Comparison of ENCODE assay signal across 1 cellular context in the genomic region with DNA sequence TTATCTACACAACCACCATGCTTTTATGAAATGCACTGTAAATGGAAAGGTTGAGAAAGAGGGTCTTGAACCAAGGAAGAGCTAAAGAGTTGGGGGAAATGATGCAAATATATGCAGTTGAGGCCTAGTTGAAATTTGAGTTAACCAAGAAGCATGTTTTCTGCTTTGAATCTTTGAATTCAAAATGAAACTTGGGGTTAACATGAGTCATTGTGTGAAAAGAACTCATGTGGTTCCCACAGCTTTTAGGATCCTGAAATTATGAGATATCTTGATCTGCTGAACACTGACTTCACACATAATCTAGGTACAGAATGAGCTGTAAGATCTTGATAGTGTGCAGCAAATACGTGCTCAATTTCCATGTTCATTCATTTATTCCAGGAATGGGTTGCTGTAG.
TF ChIP-seq lines count a peak whose summit lies in the region.

No MANE protein-coding gene starts in this region.

TF ChIP-seq in GM12878, 131 proteins besides CTCF, POLR2A, EP300 and RAD21 (continued from another document):
- TF ChIP-seq EZH2 (IDR thresholded peaks at IDR 0.05; ENCODE audit: borderline replicate concordance, control insufficient read depth, low read depth, low read length) (no peak), TCF3 (IDR thresholded peaks at IDR 0.05; ENCODE audit: borderline replicate concordance, insufficient read depth, low read depth, low read length) (peak; percentile 52; the same call in 1 of the 2 replicates), NR2C2 (IDR thresholded peaks at IDR 0.05; ENCODE audit: borderline replicate concordance, control insufficient read depth, insufficient read length, low read depth) (no peak), NRF1 (conservative IDR thresholded peaks at IDR 0.05; ENCODE audit: low read depth, low read length) (no peak), ATF7 (IDR thresholded peaks at IDR 0.05; ENCODE audit: low read depth) (peak; percentile 88), JUND (IDR thresholded peaks at IDR 0.05; ENCODE audit: low read depth, low read length) (peak; percentile 91), SRF (IDR thresholded peaks at IDR 0.05; ENCODE audit: low read depth in 2 of 2, low read length in 2 of 2) (0 out of 4 replicates have a peak, but pooled peaks of 1 of the 2 experiments have one; percentile 6), ZNF24 (IDR thresholded peaks at IDR 0.05) (peak; percentile 84), BMI1 (IDR thresholded peaks at IDR 0.05; ENCODE audit: borderline replicate concordance) (peak; percentile 81; the same call in 1 of the 2 replicates), YY1 (IDR thresholded peaks at IDR 0.05; ENCODE audit: low read depth, low read length) (no peak), GABPA (IDR thresholded peaks at IDR 0.05; ENCODE audit: low read depth) (0 out of 2 replicates have a peak, but pooled peaks have one; percentile 46), TAF1 (IDR thresholded peaks at IDR 0.05; ENCODE audit: borderline replicate concordance, low read depth, low read length) (no peak), RCOR1 (conservative IDR thresholded peaks at IDR 0.05; ENCODE audit: low read depth, low read length) (0 out of 2 replicates have a peak, but pooled peaks have one; percentile 80), TCF7 (IDR thresholded peaks at IDR 0.05; ENCODE audit: borderline replicate concordance) (peak; percentile 40; the same call in 1 of the 2 replicates), HDGF (IDR thresholded peaks at IDR 0.05) (0 out of 2 replicates have a peak, but pooled peaks have one; percentile 14), GATAD2B (conservative IDR thresholded peaks at IDR 0.05; ENCODE audit: low read depth) (0 out of 2 replicates have a peak, but pooled peaks have one; percentile 58), BACH1 (IDR thresholded peaks at IDR 0.05; ENCODE audit: borderline replicate concordance) (peak; percentile 93; the same call in 1 of the 2 replicates), ZNF622 (IDR thresholded peaks at IDR 0.05) (no peak), SIN3A (IDR thresholded peaks at IDR 0.05; ENCODE audit: low read depth, low read length) (no peak), FOS (IDR thresholded peaks at IDR 0.05; ENCODE audit: borderline replicate concordance, extremely low read depth, insufficient read length) (no peak), ZNF384 (IDR thresholded peaks at IDR 0.05; ENCODE audit: borderline replicate concordance, low read depth, low read length) (no peak)
- TF ChIP-seq, protein P1, sequence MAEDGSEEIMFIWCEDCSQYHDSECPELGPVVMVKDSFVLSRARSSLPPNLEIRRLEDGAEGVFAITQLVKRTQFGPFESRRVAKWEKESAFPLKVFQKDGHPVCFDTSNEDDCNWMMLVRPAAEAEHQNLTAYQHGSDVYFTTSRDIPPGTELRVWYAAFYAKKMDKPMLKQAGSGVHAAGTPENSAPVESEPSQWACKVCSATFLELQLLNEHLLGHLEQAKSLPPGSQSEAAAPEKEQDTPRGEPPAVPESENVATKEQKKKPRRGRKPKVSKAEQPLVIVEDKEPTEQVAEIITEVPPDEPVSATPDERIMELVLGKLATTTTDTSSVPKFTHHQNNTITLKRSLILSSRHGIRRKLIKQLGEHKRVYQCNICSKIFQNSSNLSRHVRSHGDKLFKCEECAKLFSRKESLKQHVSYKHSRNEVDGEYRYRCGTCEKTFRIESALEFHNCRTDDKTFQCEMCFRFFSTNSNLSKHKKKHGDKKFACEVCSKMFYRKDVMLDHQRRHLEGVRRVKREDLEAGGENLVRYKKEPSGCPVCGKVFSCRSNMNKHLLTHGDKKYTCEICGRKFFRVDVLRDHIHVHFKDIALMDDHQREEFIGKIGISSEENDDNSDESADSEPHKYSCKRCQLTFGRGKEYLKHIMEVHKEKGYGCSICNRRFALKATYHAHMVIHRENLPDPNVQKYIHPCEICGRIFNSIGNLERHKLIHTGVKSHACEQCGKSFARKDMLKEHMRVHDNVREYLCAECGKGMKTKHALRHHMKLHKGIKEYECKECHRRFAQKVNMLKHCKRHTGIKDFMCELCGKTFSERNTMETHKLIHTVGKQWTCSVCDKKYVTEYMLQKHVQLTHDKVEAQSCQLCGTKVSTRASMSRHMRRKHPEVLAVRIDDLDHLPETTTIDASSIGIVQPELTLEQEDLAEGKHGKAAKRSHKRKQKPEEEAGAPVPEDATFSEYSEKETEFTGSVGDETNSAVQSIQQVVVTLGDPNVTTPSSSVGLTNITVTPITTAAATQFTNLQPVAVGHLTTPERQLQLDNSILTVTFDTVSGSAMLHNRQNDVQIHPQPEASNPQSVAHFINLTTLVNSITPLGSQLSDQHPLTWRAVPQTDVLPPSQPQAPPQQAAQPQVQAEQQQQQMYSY (CRISPR knock-in tag; IDR thresholded peaks at IDR 0.05), result no peak
- TF ChIP-seq, protein P2, sequence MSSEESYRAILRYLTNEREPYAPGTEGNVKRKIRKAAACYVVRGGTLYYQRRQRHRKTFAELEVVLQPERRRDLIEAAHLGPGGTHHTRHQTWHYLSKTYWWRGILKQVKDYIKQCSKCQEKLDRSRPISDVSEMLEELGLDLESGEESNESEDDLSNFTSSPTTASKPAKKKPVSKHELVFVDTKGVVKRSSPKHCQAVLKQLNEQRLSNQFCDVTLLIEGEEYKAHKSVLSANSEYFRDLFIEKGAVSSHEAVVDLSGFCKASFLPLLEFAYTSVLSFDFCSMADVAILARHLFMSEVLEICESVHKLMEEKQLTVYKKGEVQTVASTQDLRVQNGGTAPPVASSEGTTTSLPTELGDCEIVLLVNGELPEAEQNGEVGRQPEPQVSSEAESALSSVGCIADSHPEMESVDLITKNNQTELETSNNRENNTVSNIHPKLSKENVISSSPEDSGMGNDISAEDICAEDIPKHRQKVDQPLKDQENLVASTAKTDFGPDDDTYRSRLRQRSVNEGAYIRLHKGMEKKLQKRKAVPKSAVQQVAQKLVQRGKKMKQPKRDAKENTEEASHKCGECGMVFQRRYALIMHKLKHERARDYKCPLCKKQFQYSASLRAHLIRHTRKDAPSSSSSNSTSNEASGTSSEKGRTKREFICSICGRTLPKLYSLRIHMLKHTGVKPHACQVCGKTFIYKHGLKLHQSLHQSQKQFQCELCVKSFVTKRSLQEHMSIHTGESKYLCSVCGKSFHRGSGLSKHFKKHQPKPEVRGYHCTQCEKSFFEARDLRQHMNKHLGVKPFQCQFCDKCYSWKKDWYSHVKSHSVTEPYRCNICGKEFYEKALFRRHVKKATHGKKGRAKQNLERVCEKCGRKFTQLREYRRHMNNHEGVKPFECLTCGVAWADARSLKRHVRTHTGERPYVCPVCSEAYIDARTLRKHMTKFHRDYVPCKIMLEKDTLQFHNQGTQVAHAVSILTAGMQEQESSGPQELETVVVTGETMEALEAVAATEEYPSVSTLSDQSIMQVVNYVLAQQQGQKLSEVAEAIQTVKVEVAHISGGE (CRISPR knock-in tag; IDR thresholded peaks at IDR 0.05), result no peak
- TF ChIP-seq, protein P3, sequence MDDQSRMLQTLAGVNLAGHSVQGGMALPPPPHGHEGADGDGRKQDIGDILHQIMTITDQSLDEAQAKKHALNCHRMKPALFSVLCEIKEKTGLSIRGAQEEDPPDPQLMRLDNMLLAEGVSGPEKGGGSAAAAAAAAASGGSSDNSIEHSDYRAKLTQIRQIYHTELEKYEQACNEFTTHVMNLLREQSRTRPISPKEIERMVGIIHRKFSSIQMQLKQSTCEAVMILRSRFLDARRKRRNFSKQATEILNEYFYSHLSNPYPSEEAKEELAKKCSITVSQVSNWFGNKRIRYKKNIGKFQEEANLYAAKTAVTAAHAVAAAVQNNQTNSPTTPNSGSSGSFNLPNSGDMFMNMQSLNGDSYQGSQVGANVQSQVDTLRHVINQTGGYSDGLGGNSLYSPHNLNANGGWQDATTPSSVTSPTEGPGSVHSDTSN (IDR thresholded peaks at IDR 0.05; ENCODE audit: insufficient replicate concordance, low read depth, low read length), result no peak
- TF ChIP-seq, protein P4, sequence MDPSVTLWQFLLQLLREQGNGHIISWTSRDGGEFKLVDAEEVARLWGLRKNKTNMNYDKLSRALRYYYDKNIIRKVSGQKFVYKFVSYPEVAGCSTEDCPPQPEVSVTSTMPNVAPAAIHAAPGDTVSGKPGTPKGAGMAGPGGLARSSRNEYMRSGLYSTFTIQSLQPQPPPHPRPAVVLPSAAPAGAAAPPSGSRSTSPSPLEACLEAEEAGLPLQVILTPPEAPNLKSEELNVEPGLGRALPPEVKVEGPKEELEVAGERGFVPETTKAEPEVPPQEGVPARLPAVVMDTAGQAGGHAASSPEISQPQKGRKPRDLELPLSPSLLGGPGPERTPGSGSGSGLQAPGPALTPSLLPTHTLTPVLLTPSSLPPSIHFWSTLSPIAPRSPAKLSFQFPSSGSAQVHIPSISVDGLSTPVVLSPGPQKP (IDR thresholded peaks at IDR 0.05; ENCODE audit: low read depth, low read length), result no peak
- TF ChIP-seq, protein P5, sequence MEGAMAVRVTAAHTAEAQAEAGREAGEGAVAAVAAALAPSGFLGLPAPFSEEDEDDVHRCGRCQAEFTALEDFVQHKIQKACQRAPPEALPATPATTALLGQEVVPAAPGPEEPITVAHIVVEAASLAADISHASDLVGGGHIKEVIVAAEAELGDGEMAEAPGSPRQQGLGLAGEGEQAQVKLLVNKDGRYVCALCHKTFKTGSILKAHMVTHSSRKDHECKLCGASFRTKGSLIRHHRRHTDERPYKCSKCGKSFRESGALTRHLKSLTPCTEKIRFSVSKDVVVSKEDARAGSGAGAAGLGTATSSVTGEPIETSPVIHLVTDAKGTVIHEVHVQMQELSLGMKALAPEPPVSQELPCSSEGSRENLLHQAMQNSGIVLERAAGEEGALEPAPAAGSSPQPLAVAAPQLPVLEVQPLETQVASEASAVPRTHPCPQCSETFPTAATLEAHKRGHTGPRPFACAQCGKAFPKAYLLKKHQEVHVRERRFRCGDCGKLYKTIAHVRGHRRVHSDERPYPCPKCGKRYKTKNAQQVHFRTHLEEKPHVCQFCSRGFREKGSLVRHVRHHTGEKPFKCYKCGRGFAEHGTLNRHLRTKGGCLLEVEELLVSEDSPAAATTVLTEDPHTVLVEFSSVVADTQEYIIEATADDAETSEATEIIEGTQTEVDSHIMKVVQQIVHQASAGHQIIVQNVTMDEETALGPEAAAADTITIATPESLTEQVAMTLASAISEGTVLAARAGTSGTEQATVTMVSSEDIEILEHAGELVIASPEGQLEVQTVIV (IDR thresholded peaks at IDR 0.05; ENCODE audit: borderline replicate concordance, partially characterized antibody), result no peak
- TF ChIP-seq, protein P6, sequence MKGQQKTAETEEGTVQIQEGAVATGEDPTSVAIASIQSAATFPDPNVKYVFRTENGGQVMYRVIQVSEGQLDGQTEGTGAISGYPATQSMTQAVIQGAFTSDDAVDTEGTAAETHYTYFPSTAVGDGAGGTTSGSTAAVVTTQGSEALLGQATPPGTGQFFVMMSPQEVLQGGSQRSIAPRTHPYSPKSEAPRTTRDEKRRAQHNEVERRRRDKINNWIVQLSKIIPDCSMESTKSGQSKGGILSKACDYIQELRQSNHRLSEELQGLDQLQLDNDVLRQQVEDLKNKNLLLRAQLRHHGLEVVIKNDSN (IDR thresholded peaks at IDR 0.05; ENCODE audit: borderline replicate concordance, extremely low read length, insufficient read depth, low read depth, low read length), result no peak
- TF ChIP-seq, protein P7, sequence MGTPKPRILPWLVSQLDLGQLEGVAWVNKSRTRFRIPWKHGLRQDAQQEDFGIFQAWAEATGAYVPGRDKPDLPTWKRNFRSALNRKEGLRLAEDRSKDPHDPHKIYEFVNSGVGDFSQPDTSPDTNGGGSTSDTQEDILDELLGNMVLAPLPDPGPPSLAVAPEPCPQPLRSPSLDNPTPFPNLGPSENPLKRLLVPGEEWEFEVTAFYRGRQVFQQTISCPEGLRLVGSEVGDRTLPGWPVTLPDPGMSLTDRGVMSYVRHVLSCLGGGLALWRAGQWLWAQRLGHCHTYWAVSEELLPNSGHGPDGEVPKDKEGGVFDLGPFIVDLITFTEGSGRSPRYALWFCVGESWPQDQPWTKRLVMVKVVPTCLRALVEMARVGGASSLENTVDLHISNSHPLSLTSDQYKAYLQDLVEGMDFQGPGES (IDR thresholded peaks at IDR 0.05), result no peak
- TF ChIP-seq, protein P8, sequence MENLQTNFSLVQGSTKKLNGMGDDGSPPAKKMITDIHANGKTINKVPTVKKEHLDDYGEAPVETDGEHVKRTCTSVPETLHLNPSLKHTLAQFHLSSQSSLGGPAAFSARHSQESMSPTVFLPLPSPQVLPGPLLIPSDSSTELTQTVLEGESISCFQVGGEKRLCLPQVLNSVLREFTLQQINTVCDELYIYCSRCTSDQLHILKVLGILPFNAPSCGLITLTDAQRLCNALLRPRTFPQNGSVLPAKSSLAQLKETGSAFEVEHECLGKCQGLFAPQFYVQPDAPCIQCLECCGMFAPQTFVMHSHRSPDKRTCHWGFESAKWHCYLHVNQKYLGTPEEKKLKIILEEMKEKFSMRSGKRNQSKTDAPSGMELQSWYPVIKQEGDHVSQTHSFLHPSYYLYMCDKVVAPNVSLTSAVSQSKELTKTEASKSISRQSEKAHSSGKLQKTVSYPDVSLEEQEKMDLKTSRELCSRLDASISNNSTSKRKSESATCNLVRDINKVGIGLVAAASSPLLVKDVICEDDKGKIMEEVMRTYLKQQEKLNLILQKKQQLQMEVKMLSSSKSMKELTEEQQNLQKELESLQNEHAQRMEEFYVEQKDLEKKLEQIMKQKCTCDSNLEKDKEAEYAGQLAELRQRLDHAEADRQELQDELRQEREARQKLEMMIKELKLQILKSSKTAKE (IDR thresholded peaks at IDR 0.05; ENCODE audit: low read depth, poor library complexity, severe bottlenecking), result peak; percentile 62
- TF ChIP-seq, protein P9, sequence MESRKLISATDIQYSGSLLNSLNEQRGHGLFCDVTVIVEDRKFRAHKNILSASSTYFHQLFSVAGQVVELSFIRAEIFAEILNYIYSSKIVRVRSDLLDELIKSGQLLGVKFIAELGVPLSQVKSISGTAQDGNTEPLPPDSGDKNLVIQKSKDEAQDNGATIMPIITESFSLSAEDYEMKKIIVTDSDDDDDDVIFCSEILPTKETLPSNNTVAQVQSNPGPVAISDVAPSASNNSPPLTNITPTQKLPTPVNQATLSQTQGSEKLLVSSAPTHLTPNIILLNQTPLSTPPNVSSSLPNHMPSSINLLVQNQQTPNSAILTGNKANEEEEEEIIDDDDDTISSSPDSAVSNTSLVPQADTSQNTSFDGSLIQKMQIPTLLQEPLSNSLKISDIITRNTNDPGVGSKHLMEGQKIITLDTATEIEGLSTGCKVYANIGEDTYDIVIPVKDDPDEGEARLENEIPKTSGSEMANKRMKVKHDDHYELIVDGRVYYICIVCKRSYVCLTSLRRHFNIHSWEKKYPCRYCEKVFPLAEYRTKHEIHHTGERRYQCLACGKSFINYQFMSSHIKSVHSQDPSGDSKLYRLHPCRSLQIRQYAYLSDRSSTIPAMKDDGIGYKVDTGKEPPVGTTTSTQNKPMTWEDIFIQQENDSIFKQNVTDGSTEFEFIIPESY (IDR thresholded peaks at IDR 0.05), result no peak
- TF ChIP-seq, protein P10, sequence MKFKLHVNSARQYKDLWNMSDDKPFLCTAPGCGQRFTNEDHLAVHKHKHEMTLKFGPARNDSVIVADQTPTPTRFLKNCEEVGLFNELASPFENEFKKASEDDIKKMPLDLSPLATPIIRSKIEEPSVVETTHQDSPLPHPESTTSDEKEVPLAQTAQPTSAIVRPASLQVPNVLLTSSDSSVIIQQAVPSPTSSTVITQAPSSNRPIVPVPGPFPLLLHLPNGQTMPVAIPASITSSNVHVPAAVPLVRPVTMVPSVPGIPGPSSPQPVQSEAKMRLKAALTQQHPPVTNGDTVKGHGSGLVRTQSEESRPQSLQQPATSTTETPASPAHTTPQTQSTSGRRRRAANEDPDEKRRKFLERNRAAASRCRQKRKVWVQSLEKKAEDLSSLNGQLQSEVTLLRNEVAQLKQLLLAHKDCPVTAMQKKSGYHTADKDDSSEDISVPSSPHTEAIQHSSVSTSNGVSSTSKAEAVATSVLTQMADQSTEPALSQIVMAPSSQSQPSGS (IDR thresholded peaks at IDR 0.05; ENCODE audit: low read length), result peak; percentile 96
- TF ChIP-seq, protein P11, sequence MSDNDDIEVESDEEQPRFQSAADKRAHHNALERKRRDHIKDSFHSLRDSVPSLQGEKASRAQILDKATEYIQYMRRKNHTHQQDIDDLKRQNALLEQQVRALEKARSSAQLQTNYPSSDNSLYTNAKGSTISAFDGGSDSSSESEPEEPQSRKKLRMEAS (IDR thresholded peaks at IDR 0.05; ENCODE audit: low read depth, low read length), result no peak
